ENCODE assay signal across 17 cellular contexts in genomic region chr20:23232679-23233308, GRCh38.
DNase-seq lines count a peak whose midpoint lies in the region; TF ChIP-seq lines count a peak whose summit lies in the region.
"Had no signal": no experiment of that assay in that cellular context is flagged by ENCODE, and none has a peak within 500 bp of the region (broad histone marks: within the 10 kb centered on the region; RNA-seq: fewer than 3 reads in every experiment).

No MANE protein-coding gene starts in this region.

- H3K36me3 ChIP-seq in Caco-2 (ENCODE audit: control insufficient read depth, insufficient read depth, low read length) (no peaks in the 10 kb centered on the region), hepatocyte (replicated peaks; ENCODE audit: insufficient read depth, low read depth) (no peaks in the 10 kb centered on the region), HAP-1 (replicated peaks) (no peaks in the 10 kb centered on the region)
- H3K36me3 ChIP-seq: MG63 had no signal

- H3K4me3 ChIP-seq in Caco-2 (ENCODE audit: low read depth, low read length) (no peak overlapping the region), hepatocyte (no peak overlapping the region), HAP-1 (no peak overlapping the region)
- H3K4me3 ChIP-seq: K562, MG63 had no signal

- intact Hi-C loops in Caco-2 (cut with micrococcal nuclease; ENCODE audit: unreplicated experiment), result loop anchor here (1.0 kb wide), 4 partner anchors 10 to 209 kb away; no protein-coding TSS in a partner anchor

- H3K4me1 ChIP-seq in Caco-2 (peaks cover 48% of the 10 kb centered on the region), hepatocyte (ENCODE audit: insufficient read depth) (peaks cover 13% of the 10 kb centered on the region), HAP-1 (no peaks in the 10 kb centered on the region)

- peaks cover 17% of the 10 kb centered on the region for H3K36me3 Mint-ChIP-seq in Caco-2 (ENCODE audit: insufficient read depth, unreplicated experiment)
- no peaks in the 10 kb centered on the region for H3K36me3 Mint-ChIP-seq in nephron progenitor cell (ENCODE audit: low read depth)

- no peak overlapping the region for H2AFZ ChIP-seq in hepatocyte

- H3K4me3 Mint-ChIP-seq in Caco-2 (ENCODE audit: unreplicated experiment) (peak overlapping the region; percentile 27), nephron progenitor cell (no peak overlapping the region)

- no peaks in the 10 kb centered on the region for H3K79me2 ChIP-seq in hepatocyte

- no peaks in the 10 kb centered on the region for H3K27me3 Mint-ChIP-seq in Caco-2 (ENCODE audit: insufficient read depth, unreplicated experiment)
- H3K27me3 Mint-ChIP-seq in nephron progenitor cell (ENCODE audit: low read depth, poor library complexity), result peaks cover 12% of the 10 kb centered on the region

- H3K9me3 ChIP-seq in Caco-2 (peaks cover 24% of the 10 kb centered on the region), hepatocyte (ENCODE audit: low read depth) (no peaks in the 10 kb centered on the region), HAP-1 (no peaks in the 10 kb centered on the region)
- H3K9me3 ChIP-seq: MG63 had no signal

- 61% methylated on average over 11 of the region's 11 CpGs for WGBS in hepatocyte (ENCODE audit: low lambda C conversion rate, missing lambda C conversion rate)

- in situ Hi-C loops in HAP-1 (cut with MboI; ENCODE audit: low sequenced_read_pairs), result no loop called here

- H3K27ac ChIP-seq in hepatocyte, result peak overlapping the region; percentile 88

- TF ChIP-seq CTCF in Caco-2 (IDR thresholded peaks at IDR 0.05; ENCODE audit: insufficient read depth in 1 of 2, low read depth in 1 of 2, low read length in 1 of 2, severe bottlenecking in 1 of 2, unreplicated experiment in 1 of 2), result peak in 1 of 2 experiments; percentile 46
- no peak for TF ChIP-seq CTCF in hepatocyte (IDR thresholded peaks at IDR 0.05; ENCODE audit: poor library complexity)
- no peak for TF ChIP-seq CTCF in nephron progenitor cell (IDR thresholded peaks at IDR 0.05)
- TF ChIP-seq CTCF in GM10266 (IDR thresholded peaks at IDR 0.05; ENCODE audit: control insufficient read depth, insufficient read depth, low read depth, missing control alignments), result no peak

- peaks cover 48% of the 10 kb centered on the region for H3K4me1 Mint-ChIP-seq in Caco-2 (ENCODE audit: low read depth, unreplicated experiment)
- no peaks in the 10 kb centered on the region for H3K4me1 Mint-ChIP-seq in nephron progenitor cell

- BruUV-seq in Caco-2 (replicated peaks; lab: Mats Ljungman, UMichigan), result no TSS peak

- POLR2A ChIA-PET in Caco-2 (lab: Charles Lee), result interaction anchor here (0.6 to 1.3 kb wide), 3 partner anchors 117 to 182 kb away, joined by 3 to 8 read pairs (median 5); partner anchors contain the start of gene NXT1

- no peaks in the 10 kb centered on the region for H4K20me1 ChIP-seq in hepatocyte (ENCODE audit: insufficient read depth, poor library complexity, severe bottlenecking)

- H3K9me2 ChIP-seq in hepatocyte (replicated peaks; ENCODE audit: insufficient read depth), result no peaks in the 10 kb centered on the region

- DNase-seq in Caco-2 (peak; percentile 80 to 92), hepatocyte (ENCODE audit: low spot score) (peak; percentile 62), nephron progenitor cell (no peak), ureter (ENCODE audit: low spot score) (peak; percentile 32), HAP-1 (ENCODE audit: low spot score in 2 of 2) (no peak), GM10266 (ENCODE audit: extremely low spot score) (no peak)
- DNase-seq in stimulated activated CD4-positive, alpha-beta T cell treated with anti-CD3 and anti-CD28 coated beads, Interleukin-2, amount 100 ng/mL, for 48 hours, result no peak
- DNase-seq: DMS53, GDM1, MG63, NCI-H1048, NCI-H1436 treated with DMSO at 0.1 percent for 48 hours, NCI-H1930, NCI-H226, NCI-H510A treated with DMSO at 0.1 percent for 48 hours, NCI-H774 had no signal

- peaks cover 17% of the 10 kb centered on the region for H3K9me3 Mint-ChIP-seq in Caco-2 (ENCODE audit: unreplicated experiment)
- H3K9me3 Mint-ChIP-seq in nephron progenitor cell, result peaks cover 28% of the 10 kb centered on the region

- H3K27me3 ChIP-seq in Caco-2 (replicated peaks; ENCODE audit: control insufficient read depth, insufficient read depth, low read length), result no peaks in the 10 kb centered on the region
- no peaks in the 10 kb centered on the region for H3K27me3 ChIP-seq in hepatocyte
- H3K27me3 ChIP-seq in HAP-1 (ENCODE audit: low read depth), result no peaks in the 10 kb centered on the region
- H3K27me3 ChIP-seq: MG63 had no signal

- CTCF ChIA-PET in Caco-2 (lab: Charles Lee), result interaction anchor here (0.5 to 1.3 kb wide), 17 partner anchors 9 to 541 kb away, joined by 3 to 38 read pairs (median 7); partner anchors contain the start of gene NAPB

- H3K4me2 ChIP-seq in hepatocyte, result no peak overlapping the region

- H3K27ac Mint-ChIP-seq in Caco-2 (ENCODE audit: unreplicated experiment) (peak overlapping the region; percentile 92), nephron progenitor cell (peak overlapping the region; percentile 53)

Comparison
In these comparisons a context has a peak if more than half of its experiments do, and no peak if none do; other contexts are left out.
1. DNase-seq: peak in Caco-2 (2 of 2), hepatocyte (single experiment) and ureter (single experiment); none in nephron progenitor cell (single experiment), HAP-1 (0 of 2), GM10266 (single experiment) and stimulated activated CD4-positive, alpha-beta T cell treated with anti-CD3 and anti-CD28 coated beads, Interleukin-2, amount 100 ng/mL, for 48 hours (0 of 2).